8 cellular contexts compared by ENCODE assay signal in the genomic region with DNA sequence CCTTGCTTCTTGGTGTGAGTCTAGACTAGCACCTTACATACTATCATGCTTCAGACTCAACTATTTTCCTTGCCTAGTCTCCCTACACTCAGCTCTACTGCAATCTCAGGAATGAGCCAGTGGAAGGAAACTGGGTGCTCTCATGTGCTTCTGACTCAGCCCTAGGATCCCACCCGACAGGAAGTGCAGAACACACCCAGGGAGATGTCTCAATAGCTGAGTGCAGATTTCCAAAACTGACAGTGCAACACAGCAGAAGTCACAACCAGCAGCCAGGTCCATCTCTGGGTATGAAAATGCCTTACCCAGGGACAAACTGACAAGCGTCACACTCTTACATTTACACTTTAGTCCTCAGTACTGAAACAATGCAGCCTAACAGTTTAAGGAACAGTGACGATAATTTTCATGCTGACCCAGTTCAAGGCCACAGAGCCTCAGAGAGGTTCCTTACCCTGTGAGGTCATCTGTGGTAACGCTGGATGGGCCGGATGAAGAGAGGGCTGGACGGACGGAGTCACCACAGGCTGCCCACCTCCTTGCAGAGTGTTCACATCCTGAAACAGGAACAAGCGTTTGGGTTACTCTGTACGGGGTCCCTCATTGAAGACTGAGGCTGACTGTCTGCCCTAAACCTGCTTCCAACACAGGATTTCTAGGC. TPM values are rescaled to one million over a fixed set of nuclear protein-coding genes. Genes with fewer than 3 reads are reported as not detected.
DNase-seq lines count a peak whose midpoint lies in the region; ATAC-seq and TF ChIP-seq lines count a peak whose summit lies in the region.

No MANE protein-coding gene starts in this region.

- H3K36me3 ChIP-seq in Peyer's patch: peaks cover 0 to 90% (median 4%) of the 10 kb centered on the region in 3 donors

- H3K4me3 ChIP-seq in Peyer's patch: no peak overlapping the region

- peak overlapping the region in 1 of 6 donors; percentile 47 for H3K27ac Mint-ChIP-seq in immature natural killer cell

- ATAC-seq in GM18519 (IDR thresholded peaks at IDR 0.05; ENCODE audit: low FRiP score, unreplicated experiment) (no peak), GM21423 (IDR thresholded peaks at IDR 0.05; ENCODE audit: unreplicated experiment) (no peak)

- no peaks in the 10 kb centered on the region for H3K27me3 Mint-ChIP-seq in immature natural killer cell (ENCODE audit: low read depth in 3 of 3)

- no peak for TF ChIP-seq POLR2A in Peyer's patch (IDR thresholded peaks at IDR 0.05)

- H3K9me3 Mint-ChIP-seq in immature natural killer cell: no peaks in the 10 kb centered on the region

- peak overlapping the region in 3 of 4 donors; percentile 6 to 40 (median 30) for H3K27ac ChIP-seq in Peyer's patch

- TF ChIP-seq CTCF in Peyer's patch (IDR thresholded peaks at IDR 0.05): no peak

- peaks cover 12 to 54% (median 50%) of the 10 kb centered on the region in 3 donors for H3K36me3 Mint-ChIP-seq in immature natural killer cell

- no peaks in the 10 kb centered on the region for H3K9me3 ChIP-seq in Peyer's patch

- H3K27me3 ChIP-seq in Peyer's patch: no peaks in the 10 kb centered on the region

- H3K4me3 Mint-ChIP-seq in immature natural killer cell: no peak overlapping the region

- H3K4me1 ChIP-seq in Peyer's patch: no peaks in the 10 kb centered on the region

- DNase-seq in CD1c-positive myeloid dendritic cell (ENCODE audit: extremely low spot score) (peak; percentile 93), Peyer's patch (peak in 1 of 3 donors; percentile 62), fibroblast of gingiva (ENCODE audit: low read depth) (peak; percentile 88), non-pigmented ciliary epithelial cell (ENCODE audit: low read depth) (peak; percentile 93), KG1 (lab: John Stamatoyannopoulos, UW) (no peak), immature natural killer cell (no peak)

- no peaks in the 10 kb centered on the region for H3K4me1 Mint-ChIP-seq in immature natural killer cell

RNA-seq across cellular contexts. Expression of a gene that starts 33.0 kb away (rescaled TPM):
- total RNA-seq in Peyer's patch: 10 to 100 TPM; 25.9 to 44.6 (median 32.5) TPM
- polyA plus RNA-seq in immature natural killer cell: 10 to 100 TPM in 1 of 3 donors, 1 to 10 TPM in 2; 2.8 to 22.7 (median 8.4) TPM

RNA-seq across cellular contexts. Expression of a gene that starts 33.3 kb away (rescaled TPM):
- total RNA-seq in Peyer's patch: 10 to 100 TPM in 3 of 4 donors, 1 to 10 TPM in 1; 7.4 to 82.7 (median 50.6) TPM
- polyA plus RNA-seq in immature natural killer cell: 1 to 10 TPM; 5.2 to 5.8 (median 5.5) TPM

RNA-seq across cellular contexts. Expression of a gene that starts 37.3 kb away (rescaled TPM):
- total RNA-seq in Peyer's patch: 100 to 1,000 TPM in 1 of 4 donors, 10 to 100 TPM in 3; 12.4 to 116 (median 56.2) TPM
- 10 to 100 TPM in 1 of 3 donors, 1 to 10 TPM in 2; 1.4 to 11.3 (median 3.5) TPM for polyA plus RNA-seq in immature natural killer cell

Comparison
In these comparisons a context has a peak if more than half of its experiments do, and no peak if none do; other contexts are left out.
1. DNase-seq: peak in CD1c-positive myeloid dendritic cell (single experiment), fibroblast of gingiva (single experiment) and non-pigmented ciliary epithelial cell (single experiment); none in KG1 (single experiment) and immature natural killer cell (0 of 3).